ENCODE assay signal across 19 cellular contexts in the genomic region with DNA sequence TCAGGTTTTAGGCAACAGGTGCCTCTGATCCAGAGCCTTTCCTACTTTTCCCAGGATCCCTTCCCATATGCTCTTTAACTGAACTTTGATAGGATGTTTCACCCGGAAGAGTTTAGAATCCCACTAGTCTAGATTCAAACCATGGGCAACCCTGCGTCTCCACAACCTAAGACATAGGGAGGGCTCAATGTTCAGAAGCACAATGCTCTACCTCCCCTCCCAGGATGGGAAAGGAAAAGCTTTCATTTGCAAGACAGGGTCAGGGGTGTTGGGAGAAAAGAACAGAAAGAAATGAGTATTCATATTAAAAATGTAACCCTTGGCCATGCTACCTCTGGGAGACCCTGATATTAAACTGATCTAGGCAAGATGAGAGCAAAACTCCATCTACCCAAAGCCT.
"Had no signal": no experiment of that assay in that cellular context is flagged by ENCODE, and none has a peak within 500 bp of the region (broad histone marks: within the 10 kb centered on the region; RNA-seq: fewer than 3 reads in every experiment).

No MANE protein-coding gene starts in this region.

- H3K27me3 Mint-ChIP-seq: activated naive CD8-positive, alpha-beta T cell had no signal

- H3K9me3 ChIP-seq: spleen, upper lobe of right lung had no signal

- H3K79me2 ChIP-seq: hepatocyte had no signal

- H3K27me3 ChIP-seq: foreskin keratinocyte, hepatocyte, spleen, upper lobe of right lung had no signal

- H3K9me3 Mint-ChIP-seq: activated B cell treated with CpG ODN at 0.5 μM for 24 hours; activated T-cell treated with anti-CD3 and anti-CD28 coated beads, Interleukin-2, amount 50 U/mL, for 4 hours; activated T-helper 2 cell treated with anti-CD3 and anti-CD28 coated beads, Interferon-gamma antibody, Interleukin-2, Interleukin-4, amounts not matched to agents 10 μg/mL and 5 μg/mL and 100 μg/mL, durations not matched to agents 14 hours and 24 hours and 36 hours; memory B cell; T-helper 1 cell treated with Interleukin-12 subunit alpha and Interleukin-12 subunit beta and Interleukin-4 antibody, amounts not matched to agents 30 μg/mL and 1 μg/mL, for 36 hours had no signal

- DNase-seq: activated B cell treated with CpG ODN at 0.5 μM for 24 hours; activated CD4-positive, alpha-beta T cell treated with anti-CD3 and anti-CD28 coated beads for 36 hours; activated CD4-positive, alpha-beta T cell treated with anti-CD3 and anti-CD28 coated beads, Interleukin-2, amount 50 U/mL, for 4 hours; activated CD8-positive, alpha-beta memory T cell treated with anti-CD3 and anti-CD28 coated beads, Interleukin-2, amount 50 U/mL, for 48 hours; activated naive CD4-positive, alpha-beta T cell; activated T-cell treated with anti-CD3 and anti-CD28 coated beads, Interleukin-2, amount 50 U/mL, for 4 hours; cerebellar nuclear complex; foreskin keratinocyte; retina; spleen; stimulated activated CD4-positive, alpha-beta T cell treated with anti-CD3 and anti-CD28 coated beads, Interleukin-4, amount 100 ng/mL, for 1 hour; stimulated activated naive CD4-positive, alpha-beta T cell treated with Interleukin-2 at 50 U/mL for 16 hours; T1000; upper lobe of right lung had no signal

- H3K4me2 ChIP-seq: hepatocyte had no signal

- H3K4me3 ChIP-seq: hepatocyte, spleen, upper lobe of right lung had no signal

- H3K4me1 ChIP-seq: foreskin keratinocyte, spleen, upper lobe of right lung had no signal

- H3K27ac Mint-ChIP-seq: activated B cell treated with CpG ODN at 0.5 μM for 24 hours; activated CD4-positive, alpha-beta T cell treated with anti-CD3 and anti-CD28 coated beads for 36 hours; activated naive CD8-positive, alpha-beta T cell; activated T-helper 2 cell treated with anti-CD3 and anti-CD28 coated beads, Interferon-gamma antibody, Interleukin-2, Interleukin-4, amounts not matched to agents 10 μg/mL and 5 μg/mL and 100 μg/mL, durations not matched to agents 14 hours and 24 hours and 36 hours; memory B cell; T-helper 1 cell treated with Interleukin-12 subunit alpha and Interleukin-12 subunit beta and Interleukin-4 antibody, amounts not matched to agents 30 μg/mL and 1 μg/mL, for 36 hours had no signal

- ATAC-seq: activated CD4-positive, alpha-beta T cell treated with anti-CD3 and anti-CD28 coated beads for 36 hours; activated T-cell treated with anti-CD3 and anti-CD28 coated beads, Interleukin-2, amount 50 U/mL, for 4 hours; foreskin keratinocyte; upper lobe of right lung had no signal

- H3K4me3 Mint-ChIP-seq: activated B cell treated with CpG ODN at 0.5 μM for 24 hours; activated CD4-positive, alpha-beta T cell treated with anti-CD3 and anti-CD28 coated beads for 36 hours; activated naive CD8-positive, alpha-beta T cell; activated T-cell treated with anti-CD3 and anti-CD28 coated beads, Interleukin-2, amount 50 U/mL, for 4 hours; memory B cell; T-helper 1 cell treated with Interleukin-12 subunit alpha and Interleukin-12 subunit beta and Interleukin-4 antibody, amounts not matched to agents 30 μg/mL and 1 μg/mL, for 36 hours had no signal

- H3K36me3 ChIP-seq: spleen, upper lobe of right lung had no signal

- H3K4me1 Mint-ChIP-seq: activated B cell treated with CpG ODN at 0.5 μM for 24 hours; activated CD4-positive, alpha-beta T cell treated with anti-CD3 and anti-CD28 coated beads for 36 hours; memory B cell had no signal

- H2AFZ ChIP-seq: hepatocyte had no signal

- H3K27ac ChIP-seq: foreskin keratinocyte, spleen, upper lobe of right lung had no signal

- H3K36me3 Mint-ChIP-seq: activated naive CD8-positive, alpha-beta T cell; memory B cell had no signal
